ENCODE assay signal across 24 cellular contexts in the genomic region with DNA sequence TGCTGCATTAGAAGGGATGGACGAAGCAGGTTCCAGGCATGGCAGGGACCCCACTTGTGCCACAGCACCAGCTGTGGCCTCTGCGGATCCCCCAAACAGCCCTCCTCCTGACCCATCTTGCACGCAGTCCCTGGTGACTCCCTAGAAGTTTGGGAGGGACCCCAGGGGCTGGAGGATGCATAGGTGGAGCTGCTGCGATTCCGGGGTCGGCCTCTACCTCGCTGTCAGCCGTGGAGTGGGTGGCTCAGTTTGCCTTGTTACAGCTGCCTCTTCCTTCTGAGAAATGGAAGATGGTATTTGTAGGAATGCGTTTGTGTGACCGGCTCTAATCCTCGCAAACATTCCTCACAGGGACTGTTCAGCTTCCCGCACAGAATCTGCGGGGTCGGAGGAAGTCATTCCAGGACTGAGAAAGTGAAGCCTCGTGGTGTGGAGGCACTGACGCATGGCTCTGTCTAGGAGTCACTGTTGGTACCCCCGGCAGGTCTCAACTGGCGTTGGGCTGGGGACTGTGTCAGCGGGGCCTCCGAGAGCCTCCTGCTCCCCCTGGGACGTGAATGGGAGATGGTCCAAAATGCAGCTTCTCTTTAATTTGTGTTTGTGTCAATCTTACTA. TPM values are rescaled to one million over a fixed set of nuclear protein-coding genes. Genes with fewer than 3 reads are reported as not detected.
DNase-seq lines count a peak whose midpoint lies in the region; ATAC-seq and TF ChIP-seq lines count a peak whose summit lies in the region.
"Had no signal": no experiment of that assay in that cellular context is flagged by ENCODE, and none has a peak within 500 bp of the region (broad histone marks: within the 10 kb centered on the region; RNA-seq: fewer than 3 reads in every experiment).

No MANE protein-coding gene starts in this region.

- no peak overlapping the region for H3K18ac ChIP-seq in mesendoderm (ENCODE audit: low read length)

- H3K23ac ChIP-seq in mesendoderm (ENCODE audit: low read length), result no peak overlapping the region

- no peak overlapping the region for H3K4me3 Mint-ChIP-seq in dendritic cell treated with granulocyte-macrophage colony-stimulating factor and Interleukin-4, amounts not matched to agents 40 ng/mL and 50 ng/mL, for 4 days
- H3K4me3 Mint-ChIP-seq: activated CD4-positive, alpha-beta T cell treated with anti-CD3 and anti-CD28 coated beads, Interleukin-2, amount 10 ng/mL, durations not matched to agents 7 days and 5 days; CD8-positive, alpha-beta memory T cell; central memory CD8-positive, alpha-beta T cell; endodermal cell; stimulated activated naive B cell treated with anti-CD40 and anti-IgM and Interleukin-4, amounts not matched to agents 10 μg/mL and 1 μg/mL and 100 μg/mL, for 72 hours had no signal

- H3K9ac ChIP-seq in mesendoderm (ENCODE audit: low read length), result no peak overlapping the region
- H3K9ac ChIP-seq in smooth muscle cell (ENCODE audit: low read depth), result no peak overlapping the region

- H3K4me1 ChIP-seq in Panc1 (ENCODE audit: control insufficient read depth, insufficient read depth, low read length) (peaks cover 73% of the 10 kb centered on the region), mesendoderm (ENCODE audit: control insufficient read depth, low read depth, low read length) (peaks cover 7% of the 10 kb centered on the region), smooth muscle cell (ENCODE audit: low read depth) (peaks cover 27% of the 10 kb centered on the region), OCI-LY7 (ENCODE audit: insufficient read depth, low read length, poor library complexity, severe bottlenecking) (peaks cover 14% of the 10 kb centered on the region)

- DNase-seq in Panc1 (ENCODE audit: low read depth, low spot score) (no peak), mesendoderm (no peak), smooth muscle cell (lab: John Stamatoyannopoulos, UW; ENCODE audit: unreplicated experiment) (no peak), SIG-M5 (lab: John Stamatoyannopoulos, UW) (no peak), OCI-LY7 (ENCODE audit: low spot score) (no peak)
- DNase-seq: activated CD4-positive, alpha-beta T cell treated with anti-CD3 and anti-CD28 coated beads, Interleukin-2, amount 10 ng/mL, durations not matched to agents 7 days and 5 days; activated CD8-positive, alpha-beta memory T cell treated with anti-CD3 and anti-CD28 coated beads, Interleukin-2, amount 50 U/mL, for 48 hours; activated gamma-delta T cell treated with Interleukin-2 at 50 U/mL for 16 hours; CD8-positive, alpha-beta memory T cell; DND-41; endodermal cell; hippocampal formation; IMR-90; kidney glomerular epithelial cell; MG63; NCI-H1694; NCI-H226; stimulated activated naive B cell treated with anti-CD40 and anti-IgM and Interleukin-4, amounts not matched to agents 10 μg/mL and 1 μg/mL and 100 μg/mL, for 72 hours; thyroid gland had no signal

- H3K79me2 ChIP-seq in mesendoderm (ENCODE audit: control insufficient read depth, insufficient read depth, low read length) (peaks cover 5% of the 10 kb centered on the region), smooth muscle cell (ENCODE audit: low read depth) (peaks cover 26% of the 10 kb centered on the region), OCI-LY7 (ENCODE audit: insufficient read depth, low read depth, low read length) (no peaks in the 10 kb centered on the region)

- H3K4me2 ChIP-seq in mesendoderm (ENCODE audit: low read length) (no peak overlapping the region), smooth muscle cell (peak overlapping the region; percentile 2), OCI-LY7 (ENCODE audit: low read length) (no peak overlapping the region)

- H3K36me3 ChIP-seq in Panc1 (ENCODE audit: control insufficient read depth, insufficient read depth, low read length) (no peaks in the 10 kb centered on the region), mesendoderm (ENCODE audit: control insufficient read depth, insufficient read depth, low read length) (no peaks in the 10 kb centered on the region), smooth muscle cell (ENCODE audit: low read depth) (no peaks in the 10 kb centered on the region), OCI-LY7 (ENCODE audit: insufficient read depth, low read length) (no peaks in the 10 kb centered on the region)

- H3K4me1 Mint-ChIP-seq in dendritic cell treated with granulocyte-macrophage colony-stimulating factor and Interleukin-4, amounts not matched to agents 40 ng/mL and 50 ng/mL, for 4 days (ENCODE audit: low read depth), result peaks cover 82% of the 10 kb centered on the region

- CTCF ChIA-PET in Panc1 (lab: Charles Lee), result no interaction called here
- CTCF ChIA-PET in OCI-LY7 (lab: Charles Lee; ENCODE audit: unreplicated experiment), result no interaction called here

- H2AK5ac ChIP-seq in mesendoderm (ENCODE audit: low read length), result no peak overlapping the region

- no peak overlapping the region for H2BK15ac ChIP-seq in mesendoderm (replicated peaks; ENCODE audit: low read depth)

- H2BK5ac ChIP-seq in mesendoderm (ENCODE audit: low read length), result no peak overlapping the region

- intact Hi-C loops in Panc1 (cut with micrococcal nuclease; ENCODE audit: unreplicated experiment) (no loop called here), OCI-LY7 (cut with micrococcal nuclease; ENCODE audit: unreplicated experiment) (no loop called here)
- intact Hi-C loops in dendritic cell treated with granulocyte-macrophage colony-stimulating factor and Interleukin-4, amounts not matched to agents 40 ng/mL and 50 ng/mL, for 4 days (cut with micrococcal nuclease), result no loop called here

- H3K56ac ChIP-seq in mesendoderm (ENCODE audit: low read length), result peak overlapping the region; percentile 43

- BruUV-seq in Panc1 (replicated peaks; lab: Mats Ljungman, UMichigan) (no TSS peak), OCI-LY7 (replicated peaks; lab: Mats Ljungman, UMichigan) (no TSS peak)

- H3K9me2 ChIP-seq in OCI-LY7 (ENCODE audit: insufficient read depth, low read length), result no peaks in the 10 kb centered on the region

- no peak overlapping the region for H2BK120ac ChIP-seq in mesendoderm (ENCODE audit: low read depth, low read length)

- H4K20me1 ChIP-seq in smooth muscle cell (ENCODE audit: low read depth) (peaks cover 32% of the 10 kb centered on the region), OCI-LY7 (ENCODE audit: insufficient read depth, low read length) (no peaks in the 10 kb centered on the region)

- H3K4me3 ChIP-seq in Panc1 (ENCODE audit: low read depth in 2 of 2, low read length in 2 of 2), result no peak overlapping the region
- H3K4me3 ChIP-seq in mesendoderm (ENCODE audit: low read length), result no peak overlapping the region
- no peak overlapping the region for H3K4me3 ChIP-seq in smooth muscle cell
- no peak overlapping the region for H3K4me3 ChIP-seq in OCI-LY7 (ENCODE audit: low read depth, low read length, poor library complexity, severe bottlenecking)
- H3K4me3 ChIP-seq: MG63, thyroid gland had no signal

- H3K9me3 ChIP-seq in Panc1 (ENCODE audit: control insufficient read depth, insufficient read depth, low read depth, low read length) (no peaks in the 10 kb centered on the region), smooth muscle cell (replicated peaks; ENCODE audit: low read depth) (no peaks in the 10 kb centered on the region), OCI-LY7 (ENCODE audit: low read length) (no peaks in the 10 kb centered on the region)
- H3K9me3 ChIP-seq: MG63, thyroid gland had no signal

- H4K5ac ChIP-seq in mesendoderm (ENCODE audit: low read length), result no peak overlapping the region

- ATAC-seq in Panc1 (no peak), GM21390 (IDR thresholded peaks at IDR 0.05; ENCODE audit: unreplicated experiment) (no peak), GM19023 (IDR thresholded peaks at IDR 0.05; ENCODE audit: unreplicated experiment) (no peak)
- ATAC-seq: stimulated activated naive B cell treated with anti-CD40 and anti-IgM and Interleukin-4, amounts not matched to agents 10 μg/mL and 1 μg/mL and 100 μg/mL, for 72 hours had no signal

- H4K8ac ChIP-seq in mesendoderm (ENCODE audit: low read depth, low read length), result no peak overlapping the region

- in situ Hi-C loops in Panc1 (cut with HindIII; ENCODE audit: low pct_unique_long_range_greater_than_20kb, low sequenced_read_pairs), result no loop called here

- H3K36me3 Mint-ChIP-seq in dendritic cell treated with granulocyte-macrophage colony-stimulating factor and Interleukin-4, amounts not matched to agents 40 ng/mL and 50 ng/mL, for 4 days (ENCODE audit: low read depth), result peaks cover 57% of the 10 kb centered on the region

- H3F3A ChIP-seq in smooth muscle cell (ENCODE audit: low read depth), result peaks cover 11% of the 10 kb centered on the region

- H3K9me3 Mint-ChIP-seq in dendritic cell treated with granulocyte-macrophage colony-stimulating factor and Interleukin-4, amounts not matched to agents 40 ng/mL and 50 ng/mL, for 4 days, result no peaks in the 10 kb centered on the region
- H3K9me3 Mint-ChIP-seq: activated CD4-positive, alpha-beta T cell treated with anti-CD3 and anti-CD28 coated beads, Interleukin-2, amount 10 ng/mL, durations not matched to agents 7 days and 5 days; CD8-positive, alpha-beta memory T cell; central memory CD8-positive, alpha-beta T cell; endodermal cell; stimulated activated naive B cell treated with anti-CD40 and anti-IgM and Interleukin-4, amounts not matched to agents 10 μg/mL and 1 μg/mL and 100 μg/mL, for 72 hours had no signal

- H3K27ac ChIP-seq in Panc1 (ENCODE audit: low read length), result peak overlapping the region; percentile 86
- H3K27ac ChIP-seq in mesendoderm (ENCODE audit: low read depth, low read length), result no peak overlapping the region
- peak overlapping the region; percentile 6 for H3K27ac ChIP-seq in smooth muscle cell (ENCODE audit: low read depth)
- no peak overlapping the region for H3K27ac ChIP-seq in OCI-LY7 (ENCODE audit: low read depth, low read length, poor library complexity, severe bottlenecking)
- H3K27ac ChIP-seq: HL-60 had no signal

- peaks cover 3% of the 10 kb centered on the region for H3K79me1 ChIP-seq in mesendoderm (ENCODE audit: low read length)

- no peak overlapping the region for H3K4ac ChIP-seq in mesendoderm (ENCODE audit: low read depth, low read length)

- POLR2A ChIA-PET in Panc1 (lab: Charles Lee), result no interaction called here
- POLR2A ChIA-PET in OCI-LY7 (lab: Charles Lee), result no interaction called here

- H3K27ac Mint-ChIP-seq in dendritic cell treated with granulocyte-macrophage colony-stimulating factor and Interleukin-4, amounts not matched to agents 40 ng/mL and 50 ng/mL, for 4 days, result peak overlapping the region; percentile 57
- H3K27ac Mint-ChIP-seq: activated CD4-positive, alpha-beta T cell treated with anti-CD3 and anti-CD28 coated beads, Interleukin-2, amount 10 ng/mL, durations not matched to agents 7 days and 5 days had no signal

- no peaks in the 10 kb centered on the region for H3K27me3 ChIP-seq in Panc1 (ENCODE audit: control insufficient read depth, insufficient read depth, low read length)
- no peaks in the 10 kb centered on the region for H3K27me3 ChIP-seq in mesendoderm (ENCODE audit: insufficient read depth, low read length, poor library complexity)
- H3K27me3 ChIP-seq in smooth muscle cell (ENCODE audit: low read depth), result no peaks in the 10 kb centered on the region
- H3K27me3 ChIP-seq: MG63, thyroid gland had no signal

- no peaks in the 10 kb centered on the region for H3K27me3 Mint-ChIP-seq in dendritic cell treated with granulocyte-macrophage colony-stimulating factor and Interleukin-4, amounts not matched to agents 40 ng/mL and 50 ng/mL, for 4 days
- H3K27me3 Mint-ChIP-seq: activated CD4-positive, alpha-beta T cell treated with anti-CD3 and anti-CD28 coated beads, Interleukin-2, amount 10 ng/mL, durations not matched to agents 7 days and 5 days; CD8-positive, alpha-beta memory T cell; central memory CD8-positive, alpha-beta T cell; stimulated activated naive B cell treated with anti-CD40 and anti-IgM and Interleukin-4, amounts not matched to agents 10 μg/mL and 1 μg/mL and 100 μg/mL, for 72 hours had no signal

- TF ChIP-seq CTCF in Panc1 (IDR thresholded peaks at IDR 0.05), result no peak
- no peak for TF ChIP-seq CTCF in smooth muscle cell (IDR thresholded peaks at IDR 0.05; ENCODE audit: borderline replicate concordance, insufficient read depth, poor library complexity, severe bottlenecking)
- TF ChIP-seq CTCF in OCI-LY7 (conservative IDR thresholded peaks at IDR 0.05; ENCODE audit: low read length), result no peak

- H2AFZ ChIP-seq in smooth muscle cell (ENCODE audit: low read depth), result no peak overlapping the region
- no peak overlapping the region for H2AFZ ChIP-seq in OCI-LY7 (ENCODE audit: low read length)

- WGBS in mesendoderm (ENCODE audit: extremely low coverage, insufficient coverage, low lambda C conversion rate), result no CpG with 5 or more reads among the region's 21 CpGs
- WGBS in smooth muscle cell (ENCODE audit: low lambda C conversion rate), result 43% methylated on average over 21 of the region's 21 CpGs

RNA-seq across cellular contexts. Expression of a gene that starts 17.5 kb away (rescaled TPM):
- total RNA-seq in Panc1 (2021; ENCODE audit: unreplicated experiment) (51.6 TPM), smooth muscle cell (6.9 and 13.2 TPM in 2 replicates), OCI-LY7 (2022) (9.4 and 10.6 TPM in 2 replicates)
- 56.2 TPM for polyA plus RNA-seq in Panc1 (2012; ENCODE audit: insufficient read length)
- polyA plus RNA-seq in mesendoderm (2013, experiment 1 of 2), result 4.0 TPM
- polyA plus RNA-seq in mesendoderm (2013, experiment 2 of 2), result 3.9 TPM
- 8.3 and 9.3 TPM in 2 replicates for polyA plus RNA-seq in smooth muscle cell
- total RNA-seq in OCI-LY7 (2014; rRNA removed; shearing (Covaris generic)), result 4.6 and 5.9 TPM in 2 replicates

Comparison
In these comparisons a context has a peak if more than half of its experiments do, and no peak if none do; other contexts are left out.
1. H3K27ac ChIP-seq: peak in Panc1 (single experiment) and smooth muscle cell (single experiment); none in mesendoderm (single experiment) and OCI-LY7 (single experiment).